Comparison of ENCODE assay signal across 17 cellular contexts in genomic region chr3:87727783-87728182, GRCh38.
DNase-seq lines count a peak whose midpoint lies in the region; ATAC-seq and TF ChIP-seq lines count a peak whose summit lies in the region.
"Had no signal": no experiment of that assay in that cellular context is flagged by ENCODE, and none has a peak within 500 bp of the region (broad histone marks: within the 10 kb centered on the region; RNA-seq: fewer than 3 reads in every experiment).

No MANE protein-coding gene starts in this region.

- H4K20me1 ChIP-seq in GM23338 (replicated peaks; ENCODE audit: insufficient read depth): no peaks in the 10 kb centered on the region
- H4K20me1 ChIP-seq: BLaER1 had no signal

- H3K27me3 ChIP-seq in GM23338 (ENCODE audit: insufficient read depth): no peaks in the 10 kb centered on the region
- H3K27me3 ChIP-seq in NT2/D1 (ENCODE audit: insufficient read depth, insufficient read length): no peaks in the 10 kb centered on the region
- no peaks in the 10 kb centered on the region for H3K27me3 ChIP-seq in lower lobe of right lung (ENCODE audit: low read depth)
- H3K27me3 ChIP-seq in psoas muscle (ENCODE audit: insufficient read depth in 3 of 3, low read length in 2 of 3): no peaks in the 10 kb centered on the region
- H3K27me3 ChIP-seq: BLaER1 had no signal

- intact Hi-C loops in lower lobe of right lung (cut with DNase I): no loop called here
- intact Hi-C loops in Right ventricle myocardium inferior (cut with DNase I): no loop called here
- intact Hi-C loops in psoas muscle (cut with DNase I): no loop called here

- H3K27ac ChIP-seq in GM23338 (ENCODE audit: low read depth): peak overlapping the region; percentile 91
- no peak overlapping the region for H3K27ac ChIP-seq in lower lobe of right lung
- H3K27ac ChIP-seq in psoas muscle: no peak overlapping the region
- H3K27ac ChIP-seq: BLaER1, GM23248 had no signal

- peak overlapping the region; percentile 96 for H3K27ac Mint-ChIP-seq in GM23338
- H3K27ac Mint-ChIP-seq: CD4-positive, CD25-positive, alpha-beta regulatory T cell; HFFc6 had no signal

- peaks cover 76% of the 10 kb centered on the region for H3K36me3 Mint-ChIP-seq in GM23338 (ENCODE audit: low read depth)
- H3K36me3 Mint-ChIP-seq: CD4-positive, CD25-positive, alpha-beta regulatory T cell had no signal

- WGBS in psoas muscle, 3 donors: 68 to 71% (median 70%) methylated on average over 4 of the region's 4 CpGs

- peaks cover 43% of the 10 kb centered on the region for H3K9me3 ChIP-seq in NT2/D1 (ENCODE audit: insufficient read depth, low read length)
- H3K9me3 ChIP-seq in lower lobe of right lung: no peaks in the 10 kb centered on the region
- H3K9me3 ChIP-seq in psoas muscle: peaks cover 5% of the 10 kb centered on the region
- H3K9me3 ChIP-seq: HAP-1 had no signal

- peaks cover 8% of the 10 kb centered on the region for H3K27me3 Mint-ChIP-seq in GM23338 (ENCODE audit: insufficient read depth, low read depth, poor library complexity)
- H3K27me3 Mint-ChIP-seq: CD4-positive, CD25-positive, alpha-beta regulatory T cell had no signal

- H2AFZ ChIP-seq in GM23338: no peak overlapping the region
- H2AFZ ChIP-seq: GM23248 had no signal

- no peak overlapping the region for H3K9ac ChIP-seq in NT2/D1 (ENCODE audit: insufficient read length, low read depth)
- H3K9ac ChIP-seq: BLaER1, GM23248 had no signal

- peak; percentile 83 for DNase-seq in GM23338 (ENCODE audit: low spot score)
- DNase-seq in NT2/D1 (ENCODE audit: low read depth, low spot score): peak; percentile 46
- peak; percentile 79 for DNase-seq in iPS DF 19.7 (ENCODE audit: low read depth, low spot score)
- DNase-seq in iPS-NIHi11 (ENCODE audit: low spot score): peak; percentile 30
- DNase-seq in lower lobe of right lung: no peak
- DNase-seq in Right ventricle myocardium inferior (ENCODE audit: missing footprints): no peak
- no peak for DNase-seq in psoas muscle
- DNase-seq: 8988T; AML-193; Calu3; CD4-positive, CD25-positive, alpha-beta regulatory T cell; DMS 273 treated with DMSO at 0.1 percent for 48 hours; GM23248; HFFc6 had no signal

- 0 out of 2 replicates have a peak, but pooled peaks cover 5% of the 10 kb centered on the region for H3K9me2 ChIP-seq in GM23338 (ENCODE audit: insufficient read depth)

- no peaks in the 10 kb centered on the region for H3K79me2 ChIP-seq in GM23338 (replicated peaks; ENCODE audit: insufficient read depth)

- peaks cover 76% of the 10 kb centered on the region for H3K9me3 Mint-ChIP-seq in GM23338
- H3K9me3 Mint-ChIP-seq: HFFc6 had no signal

- no peak overlapping the region for H3K4me3 Mint-ChIP-seq in GM23338
- H3K4me3 Mint-ChIP-seq: CD4-positive, CD25-positive, alpha-beta regulatory T cell; HFFc6 had no signal

- TF ChIP-seq CTCF in GM23338 (conservative IDR thresholded peaks at IDR 0.05; ENCODE audit: low read depth in 2 of 2) (no peak), lower lobe of right lung (IDR thresholded peaks at IDR 0.05) (no peak), psoas muscle (IDR thresholded peaks at IDR 0.05) (no peak)

- H3K4me3 ChIP-seq in GM23338 (no peak overlapping the region), NT2/D1 (ENCODE audit: insufficient read length, low read depth) (no peak overlapping the region), lower lobe of right lung (no peak overlapping the region), psoas muscle (no peak overlapping the region)
- H3K4me3 ChIP-seq: BLaER1, GM12878, GM23248, HAP-1 had no signal

- H3K4me1 ChIP-seq in GM23338 (ENCODE audit: insufficient read depth): no peaks in the 10 kb centered on the region
- peaks cover 2% of the 10 kb centered on the region for H3K4me1 ChIP-seq in NT2/D1 (ENCODE audit: insufficient read depth, insufficient read length)
- H3K4me1 ChIP-seq in lower lobe of right lung: no peaks in the 10 kb centered on the region
- no peaks in the 10 kb centered on the region for H3K4me1 ChIP-seq in psoas muscle
- H3K4me1 ChIP-seq: HAP-1 had no signal

- peaks cover 14% of the 10 kb centered on the region for H3K4me1 Mint-ChIP-seq in GM23338
- H3K4me1 Mint-ChIP-seq: CD4-positive, CD25-positive, alpha-beta regulatory T cell had no signal

- no peaks in the 10 kb centered on the region for H3F3A ChIP-seq in GM23338 (replicated peaks; ENCODE audit: low read depth)

- H3K4me2 ChIP-seq in GM23338: no peak overlapping the region
- H3K4me2 ChIP-seq: BLaER1 had no signal

- H3K36me3 ChIP-seq in GM23338 (ENCODE audit: insufficient read depth) (no peaks in the 10 kb centered on the region), NT2/D1 (ENCODE audit: insufficient read depth, insufficient read length, low read length) (no peaks in the 10 kb centered on the region), lower lobe of right lung (no peaks in the 10 kb centered on the region), psoas muscle (ENCODE audit: insufficient read depth in 1 of 2, low read depth in 1 of 2) (no peaks in the 10 kb centered on the region)
- H3K36me3 ChIP-seq: BLaER1, HAP-1 had no signal

- ATAC-seq in GM23338: peak; percentile 91
- ATAC-seq in lower lobe of right lung: no peak
- ATAC-seq in Right ventricle myocardium inferior: no peak
- ATAC-seq in psoas muscle: no peak
- ATAC-seq: GM12878 had no signal

TF ChIP-seq in GM23338, 12 proteins besides CTCF, POLR2A, EP300 and RAD21:
- peak; percentile 92; the same call in 1 of the 2 replicates for TF ChIP-seq NANOG (IDR thresholded peaks at IDR 0.05; ENCODE audit: borderline replicate concordance)
- TF ChIP-seq STAT1 (IDR thresholded peaks at IDR 0.05; ENCODE audit: unreplicated experiment): no peak
- no peak for TF ChIP-seq CREB1 (CRISPR knock-in tag; IDR thresholded peaks at IDR 0.05; ENCODE audit: low read depth)
- TF ChIP-seq REST (IDR thresholded peaks at IDR 0.05; ENCODE audit: unreplicated experiment): no peak
TF ChIP-seq in GM23338: peak in this region for 1.

Comparison
In these comparisons a context has a peak if more than half of its experiments do, and no peak if none do; other contexts are left out.
1. DNase-seq: peak in GM23338 (single experiment), NT2/D1 (single experiment), iPS DF 19.7 (single experiment) and iPS-NIHi11 (single experiment); none in lower lobe of right lung (single experiment), Right ventricle myocardium inferior (single experiment) and psoas muscle (0 of 2).